Comparison of ENCODE assay signal across 8 cellular contexts in the genomic region with DNA sequence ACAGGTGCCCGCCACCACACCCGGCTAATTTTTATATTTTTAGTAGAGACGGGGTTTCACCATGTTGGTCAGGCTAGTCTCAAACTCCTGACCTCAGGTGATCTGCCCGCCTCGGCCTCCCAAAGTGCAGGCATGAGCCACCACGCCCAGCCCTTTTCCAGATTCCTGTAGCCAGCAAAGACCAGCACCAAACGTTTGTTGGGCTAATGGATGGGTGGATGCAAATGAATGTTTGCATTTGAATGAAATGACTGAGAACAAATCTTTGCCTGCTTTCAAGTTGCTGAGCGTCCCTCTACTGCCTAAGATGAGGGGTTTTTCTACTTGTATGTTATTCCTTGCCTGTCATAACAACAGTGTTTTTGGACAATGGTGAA. TPM values are rescaled to one million over a fixed set of nuclear protein-coding genes. Genes with fewer than 3 reads are reported as not detected.
DNase-seq lines count a peak whose midpoint lies in the region; ATAC-seq and TF ChIP-seq lines count a peak whose summit lies in the region.
"Not testable (repeated sequence)": the region's sequence is repeated elsewhere in the genome, so short reads cannot be mapped to it uniquely, and the experiment has no call there.

No MANE protein-coding gene starts in this region.

- H3K27ac ChIP-seq in CD4-positive, CD25-positive, alpha-beta regulatory T cell (ENCODE audit: insufficient read depth, low read length, poor library complexity, severe bottlenecking): peak overlapping the region; percentile 84
- peak overlapping the region; percentile 71 for H3K27ac ChIP-seq in effector memory CD4-positive, alpha-beta T cell (ENCODE audit: insufficient read depth, low read length, poor library complexity, severe bottlenecking)
- H3K27ac ChIP-seq in right lobe of liver: peak overlapping the region; percentile 51 to 76 (median 65)

- H3K4me3 Mint-ChIP-seq in CD4-positive, CD25-positive, alpha-beta regulatory T cell; T-helper 1 cell treated with Interleukin-12 subunit alpha and Interleukin-12 subunit beta and Interleukin-4 antibody, amounts not matched to agents 30 μg/mL and 1 μg/mL, for 36 hours; activated CD4-positive, alpha-beta memory T cell treated with anti-CD3 and anti-CD28 coated beads, Interleukin-2, amount 10 ng/mL, durations not matched to agents 7 days and 5 days; activated naive CD4-positive, alpha-beta T cell treated with anti-CD3 and anti-CD28 coated beads for 36 hours: not testable (repeated sequence)
- H3K4me3 Mint-ChIP-seq in stimulated activated naive CD8-positive, alpha-beta T cell treated with anti-CD3 and anti-CD28 coated beads, Interleukin-15, amount 100 ng/mL, for 72 hours: peak overlapping the region; percentile 19 to 37

- in situ Hi-C loops in HAP-1 (cut with MboI; ENCODE audit: low sequenced_read_pairs): not testable (repeated sequence)

- peaks cover 24% of the 10 kb centered on the region for H3K36me3 ChIP-seq in CD4-positive, CD25-positive, alpha-beta regulatory T cell (ENCODE audit: control insufficient read depth, insufficient read depth, low read length)
- H3K36me3 ChIP-seq in HAP-1 (replicated peaks): peaks cover 34% of the 10 kb centered on the region
- H3K36me3 ChIP-seq in effector memory CD4-positive, alpha-beta T cell (ENCODE audit: control insufficient read depth, insufficient read depth, low read length): peaks cover 23% of the 10 kb centered on the region
- peaks cover 0 to 15% (median 9%) of the 10 kb centered on the region in 4 donors for H3K36me3 ChIP-seq in right lobe of liver

- POLR2A ChIA-PET in activated CD4-positive, alpha-beta memory T cell treated with anti-CD3 and anti-CD28 coated beads, Interleukin-2, amount 10 ng/mL, durations not matched to agents 7 days and 5 days (lab: Charles Lee): interaction anchor here (1.0 to 1.7 kb wide), 6 partner anchors 10 to 179 kb away, joined by 3 to 5 read pairs (median 4); a partner anchor contains a TSS

- H3K36me3 Mint-ChIP-seq in CD4-positive, CD25-positive, alpha-beta regulatory T cell: peaks cover 27% of the 10 kb centered on the region
- H3K36me3 Mint-ChIP-seq in T-helper 1 cell treated with Interleukin-12 subunit alpha and Interleukin-12 subunit beta and Interleukin-4 antibody, amounts not matched to agents 30 μg/mL and 1 μg/mL, for 36 hours (ENCODE audit: low read depth): peaks cover 34% of the 10 kb centered on the region
- H3K36me3 Mint-ChIP-seq in activated CD4-positive, alpha-beta memory T cell treated with anti-CD3 and anti-CD28 coated beads, Interleukin-2, amount 10 ng/mL, durations not matched to agents 7 days and 5 days (ENCODE audit: low read depth): peaks cover 44% of the 10 kb centered on the region
- peaks cover 26% of the 10 kb centered on the region for H3K36me3 Mint-ChIP-seq in activated naive CD4-positive, alpha-beta T cell treated with anti-CD3 and anti-CD28 coated beads for 36 hours (ENCODE audit: low read depth)

- not testable (repeated sequence) for H3K4me3 ChIP-seq in CD4-positive, CD25-positive, alpha-beta regulatory T cell (ENCODE audit: low read depth, low read length); HAP-1; effector memory CD4-positive, alpha-beta T cell (ENCODE audit: insufficient read depth, low read depth, low read length, poor library complexity, severe bottlenecking); right lobe of liver

- CTCF ChIA-PET in activated CD4-positive, alpha-beta memory T cell treated with anti-CD3 and anti-CD28 coated beads, Interleukin-2, amount 10 ng/mL, durations not matched to agents 7 days and 5 days (lab: Charles Lee): interaction anchor here (1.0 to 1.9 kb wide), 2 partner anchors 17 to 42 kb away, joined by 4 to 6 read pairs; no protein-coding TSS in a partner anchor
- CTCF ChIA-PET in activated naive CD4-positive, alpha-beta T cell treated with anti-CD3 and anti-CD28 coated beads for 36 hours (lab: Charles Lee): interaction anchor here (0.6 to 1.1 kb wide), 3 partner anchors 19 to 61 kb away, joined by 3 read pairs; no protein-coding TSS in a partner anchor

- not testable (repeated sequence) for H3K9me3 ChIP-seq in CD4-positive, CD25-positive, alpha-beta regulatory T cell (ENCODE audit: control insufficient read depth in 2 of 2, low read length in 2 of 2); HAP-1; effector memory CD4-positive, alpha-beta T cell (ENCODE audit: control insufficient read depth, low read length); right lobe of liver

- peaks cover 41% of the 10 kb centered on the region for H3K4me1 ChIP-seq in CD4-positive, CD25-positive, alpha-beta regulatory T cell (ENCODE audit: control insufficient read depth, insufficient read depth, low read length, poor library complexity, severe bottlenecking)
- H3K4me1 ChIP-seq in HAP-1 (peaks cover 16% of the 10 kb centered on the region), right lobe of liver (peaks cover 0 to 39% (median 14%) of the 10 kb centered on the region in 4 donors)
- peaks cover 19% of the 10 kb centered on the region for H3K4me1 ChIP-seq in effector memory CD4-positive, alpha-beta T cell (ENCODE audit: control insufficient read depth, insufficient read depth, low read length, poor library complexity, severe bottlenecking)

- TF ChIP-seq CTCF in right lobe of liver (IDR thresholded peaks at IDR 0.05): not testable (repeated sequence)

- H3K27me3 ChIP-seq in CD4-positive, CD25-positive, alpha-beta regulatory T cell (ENCODE audit: control insufficient read depth, insufficient read depth, low read length); HAP-1 (ENCODE audit: low read depth); effector memory CD4-positive, alpha-beta T cell (replicated peaks; ENCODE audit: control insufficient read depth, insufficient read depth, low read length, poor library complexity, severe bottlenecking); right lobe of liver: not testable (repeated sequence)

- H3K27me3 Mint-ChIP-seq in CD4-positive, CD25-positive, alpha-beta regulatory T cell; T-helper 1 cell treated with Interleukin-12 subunit alpha and Interleukin-12 subunit beta and Interleukin-4 antibody, amounts not matched to agents 30 μg/mL and 1 μg/mL, for 36 hours (ENCODE audit: low read depth); activated CD4-positive, alpha-beta memory T cell treated with anti-CD3 and anti-CD28 coated beads, Interleukin-2, amount 10 ng/mL, durations not matched to agents 7 days and 5 days; activated naive CD4-positive, alpha-beta T cell treated with anti-CD3 and anti-CD28 coated beads for 36 hours (ENCODE audit: low read depth); stimulated activated naive CD8-positive, alpha-beta T cell treated with anti-CD3 and anti-CD28 coated beads, Interleukin-15, amount 100 ng/mL, for 72 hours: not testable (repeated sequence)

- TF ChIP-seq POLR2A in right lobe of liver (IDR thresholded peaks at IDR 0.05): not testable (repeated sequence)

- 76% methylated on average over 3 of the region's 8 CpGs for whole genome bisulfite sequencing in right lobe of liver (ENCODE audit: insufficient coverage, low coverage, low lambda C conversion rate, missing lambda C conversion rate)

- H3K9me3 Mint-ChIP-seq in CD4-positive, CD25-positive, alpha-beta regulatory T cell; T-helper 1 cell treated with Interleukin-12 subunit alpha and Interleukin-12 subunit beta and Interleukin-4 antibody, amounts not matched to agents 30 μg/mL and 1 μg/mL, for 36 hours; activated CD4-positive, alpha-beta memory T cell treated with anti-CD3 and anti-CD28 coated beads, Interleukin-2, amount 10 ng/mL, durations not matched to agents 7 days and 5 days; activated naive CD4-positive, alpha-beta T cell treated with anti-CD3 and anti-CD28 coated beads for 36 hours; stimulated activated naive CD8-positive, alpha-beta T cell treated with anti-CD3 and anti-CD28 coated beads, Interleukin-15, amount 100 ng/mL, for 72 hours: not testable (repeated sequence)

- intact Hi-C loops in activated naive CD4-positive, alpha-beta T cell treated with anti-CD3 and anti-CD28 coated beads for 36 hours (cut with micrococcal nuclease): loop anchor here (10.0 kb wide), 1 partner anchor 718 kb away; a partner anchor contains a TSS
- intact Hi-C loops in right lobe of liver (cut with DNase I): loop anchor here (10.0 kb wide), 2 partner anchors 148 to 178 kb away; a partner anchor contains a TSS

- not testable (repeated sequence) for ATAC-seq in CD4-positive, CD25-positive, alpha-beta regulatory T cell (ENCODE audit: low read depth in 2 of 2); right lobe of liver; stimulated activated naive CD8-positive, alpha-beta T cell treated with anti-CD3 and anti-CD28 coated beads, Interleukin-15, amount 100 ng/mL, for 72 hours

- DNase-seq in CD4-positive, CD25-positive, alpha-beta regulatory T cell; activated CD4-positive, alpha-beta memory T cell treated with anti-CD3 and anti-CD28 coated beads, Interleukin-2, amount 10 ng/mL, durations not matched to agents 7 days and 5 days; activated naive CD4-positive, alpha-beta T cell treated with anti-CD3 and anti-CD28 coated beads for 36 hours; effector memory CD4-positive, alpha-beta T cell; right lobe of liver; stimulated activated naive CD8-positive, alpha-beta T cell treated with anti-CD3 and anti-CD28 coated beads, Interleukin-15, amount 100 ng/mL, for 72 hours: not testable (repeated sequence)
- peak; percentile 69 to 77 for DNase-seq in HAP-1 (ENCODE audit: low spot score in 2 of 2)

- H3K4me1 Mint-ChIP-seq in CD4-positive, CD25-positive, alpha-beta regulatory T cell: peaks cover 7 to 65% (median 44%) of the 10 kb centered on the region in 4 donors
- H3K4me1 Mint-ChIP-seq in T-helper 1 cell treated with Interleukin-12 subunit alpha and Interleukin-12 subunit beta and Interleukin-4 antibody, amounts not matched to agents 30 μg/mL and 1 μg/mL, for 36 hours (ENCODE audit: low read depth): peaks cover 31% of the 10 kb centered on the region
- peaks cover 52% of the 10 kb centered on the region for H3K4me1 Mint-ChIP-seq in activated CD4-positive, alpha-beta memory T cell treated with anti-CD3 and anti-CD28 coated beads, Interleukin-2, amount 10 ng/mL, durations not matched to agents 7 days and 5 days
- peaks cover 41% of the 10 kb centered on the region for H3K4me1 Mint-ChIP-seq in activated naive CD4-positive, alpha-beta T cell treated with anti-CD3 and anti-CD28 coated beads for 36 hours (ENCODE audit: low read depth)
- peaks cover 52% of the 10 kb centered on the region for H3K4me1 Mint-ChIP-seq in stimulated activated naive CD8-positive, alpha-beta T cell treated with anti-CD3 and anti-CD28 coated beads, Interleukin-15, amount 100 ng/mL, for 72 hours

- peak overlapping the region; percentile 94 to 98 (median 96) for H3K27ac Mint-ChIP-seq in CD4-positive, CD25-positive, alpha-beta regulatory T cell
- peak overlapping the region; percentile 88 for H3K27ac Mint-ChIP-seq in T-helper 1 cell treated with Interleukin-12 subunit alpha and Interleukin-12 subunit beta and Interleukin-4 antibody, amounts not matched to agents 30 μg/mL and 1 μg/mL, for 36 hours
- peak overlapping the region; percentile 93 for H3K27ac Mint-ChIP-seq in activated CD4-positive, alpha-beta memory T cell treated with anti-CD3 and anti-CD28 coated beads, Interleukin-2, amount 10 ng/mL, durations not matched to agents 7 days and 5 days
- H3K27ac Mint-ChIP-seq in activated naive CD4-positive, alpha-beta T cell treated with anti-CD3 and anti-CD28 coated beads for 36 hours: peak overlapping the region; percentile 94
- H3K27ac Mint-ChIP-seq in stimulated activated naive CD8-positive, alpha-beta T cell treated with anti-CD3 and anti-CD28 coated beads, Interleukin-15, amount 100 ng/mL, for 72 hours: peak overlapping the region in 1 of 2 donors; percentile 42

RNA-seq across cellular contexts. Expression of a gene that starts 20.0 kb away (rescaled TPM):
- total RNA-seq in CD4-positive, CD25-positive, alpha-beta regulatory T cell: 51.4 TPM
- polyA plus RNA-seq in CD4-positive, CD25-positive, alpha-beta regulatory T cell: 10 to 100 TPM; 34.4 to 44.7 (median 36.4) TPM
- total RNA-seq in activated CD4-positive, alpha-beta memory T cell treated with anti-CD3 and anti-CD28 coated beads, Interleukin-2, amount 10 ng/mL, durations not matched to agents 7 days and 5 days: 10 to 100 TPM; 46.1 to 47.3 TPM
- total RNA-seq in activated naive CD4-positive, alpha-beta T cell treated with anti-CD3 and anti-CD28 coated beads for 36 hours: 10 to 100 TPM; 46.1 to 51.0 TPM
- 10 to 100 TPM; 16.4 to 43.2 (median 30.2) TPM for total RNA-seq in right lobe of liver

RNA-seq across cellular contexts. Expression of a gene that starts 42.5 kb away (rescaled TPM):
- total RNA-seq in CD4-positive, CD25-positive, alpha-beta regulatory T cell: 120 TPM
- polyA plus RNA-seq in CD4-positive, CD25-positive, alpha-beta regulatory T cell: 10 to 100 TPM; 65.2 to 94.0 (median 73.7) TPM
- 100 to 1,000 TPM in 1 of 2 experiments, 10 to 100 TPM in 1; 99.4 to 101 TPM for total RNA-seq in activated CD4-positive, alpha-beta memory T cell treated with anti-CD3 and anti-CD28 coated beads, Interleukin-2, amount 10 ng/mL, durations not matched to agents 7 days and 5 days
- 10 to 100 TPM; 49.6 to 55.0 TPM for total RNA-seq in activated naive CD4-positive, alpha-beta T cell treated with anti-CD3 and anti-CD28 coated beads for 36 hours
- total RNA-seq in right lobe of liver: 10 to 100 TPM; 22.6 to 34.6 (median 27.3) TPM
